34 cellular contexts compared by ENCODE assay signal in genomic region chr5:149946118-149946517, GRCh38. TPM values are rescaled to one million over a fixed set of nuclear protein-coding genes. Genes with fewer than 3 reads are reported as not detected.
"Had no signal": no experiment of that assay in that cellular context is flagged by ENCODE, and none has a peak within 500 bp of the region (broad histone marks: within the 10 kb centered on the region; RNA-seq: fewer than 3 reads in every experiment).

No MANE protein-coding gene starts in this region.

- H3K36me3 ChIP-seq: cardiac muscle cell, MG63 had no signal

- H3K27ac ChIP-seq: cardiac muscle cell had no signal

- H3K9me3 ChIP-seq: MG63 had no signal

- H3K4me3 Mint-ChIP-seq: activated CD4-positive, alpha-beta T cell treated with anti-CD3 and anti-CD28 coated beads, Interleukin-2, amount 10 ng/mL, durations not matched to agents 24 days and 14 days; activated CD8-positive, alpha-beta T cell treated with anti-CD3 and anti-CD28 coated beads for 36 hours; activated naive CD8-positive, alpha-beta T cell treated with anti-CD3 and anti-CD28 coated beads for 36 hours; activated T-cell treated with anti-CD3 and anti-CD28 coated beads, Interleukin-2, amount 50 U/mL, for 72 hours; activated T-helper 17 cell treated with anti-CD3 and anti-CD28 coated beads, Interleukin-2, amount 50 U/mL, for 72 hours; central memory CD8-positive, alpha-beta T cell had no signal

- H3K27ac Mint-ChIP-seq: activated CD4-positive, alpha-beta T cell treated with anti-CD3 and anti-CD28 coated beads, Interleukin-2, amount 10 ng/mL, durations not matched to agents 24 days and 14 days; activated CD8-positive, alpha-beta T cell treated with anti-CD3 and anti-CD28 coated beads for 36 hours; activated naive CD8-positive, alpha-beta T cell treated with anti-CD3 and anti-CD28 coated beads for 36 hours; activated T-cell treated with anti-CD3 and anti-CD28 coated beads, Interleukin-2, amount 50 U/mL, for 72 hours; activated T-helper 17 cell treated with anti-CD3 and anti-CD28 coated beads, Interleukin-2, amount 50 U/mL, for 72 hours had no signal

- H3K9me3 Mint-ChIP-seq: activated CD4-positive, alpha-beta T cell treated with anti-CD3 and anti-CD28 coated beads, Interleukin-2, amount 10 ng/mL, durations not matched to agents 24 days and 14 days; activated CD8-positive, alpha-beta T cell treated with anti-CD3 and anti-CD28 coated beads for 36 hours; activated naive CD8-positive, alpha-beta T cell treated with anti-CD3 and anti-CD28 coated beads for 36 hours; activated T-cell treated with anti-CD3 and anti-CD28 coated beads, Interleukin-2, amount 50 U/mL, for 72 hours; activated T-helper 17 cell treated with anti-CD3 and anti-CD28 coated beads, Interleukin-2, amount 50 U/mL, for 72 hours; central memory CD8-positive, alpha-beta T cell had no signal

- DNase-seq: activated CD4-positive, alpha-beta T cell treated with anti-CD3 and anti-CD28 coated beads, Interleukin-2, amount 10 ng/mL, durations not matched to agents 24 days and 14 days; activated CD4-positive, alpha-beta T cell treated with anti-CD3 and anti-CD28 coated beads, Interleukin-2, amount 50 U/mL, for 4 hours; activated CD8-positive, alpha-beta T cell treated with anti-CD3 and anti-CD28 coated beads for 36 hours; activated effector memory CD4-positive, alpha-beta T cell treated with anti-CD3 and anti-CD28 coated beads, Interleukin-2, amount 50 U/mL, for 16 hours; activated naive CD4-positive, alpha-beta T cell; activated naive CD4-positive, alpha-beta T cell treated with anti-CD3 and anti-CD28 coated beads, Interleukin-2, amount 50 U/mL, for 16 hours; activated naive CD8-positive, alpha-beta T cell treated with anti-CD3 and anti-CD28 coated beads for 36 hours; activated T-cell treated with anti-CD3 and anti-CD28 coated beads, Interleukin-2, amount 50 U/mL, for 1 hour; activated T-cell treated with anti-CD3 and anti-CD28 coated beads, Interleukin-2, amount 50 U/mL, for 72 hours; amniotic stem cell; aorta; Kasumi-1; KG1; MG63; NCI-H1048; NCI-H1105 treated with DMSO at 0.1 percent for 48 hours; NCI-H1436 treated with DMSO at 0.1 percent for 48 hours; NCI-H1694 treated with DMSO at 0.1 percent for 48 hours; NCI-H2029; NCI-H2107; NCI-H2171; NCI-H510A; NCI-H526; NCI-H748 treated with DMSO at 0.1 percent for 48 hours; NK-92 treated with Interleukin-12 subunit alpha and Interleukin-12 subunit beta, amount 100 ng/mL, for 24 hours; PC-3; Right ventricle myocardium superior; T1000 had no signal

- H3K27me3 ChIP-seq: cardiac muscle cell, MG63 had no signal

- H3K4me1 Mint-ChIP-seq: activated CD4-positive, alpha-beta T cell treated with anti-CD3 and anti-CD28 coated beads, Interleukin-2, amount 10 ng/mL, durations not matched to agents 24 days and 14 days; activated naive CD8-positive, alpha-beta T cell treated with anti-CD3 and anti-CD28 coated beads for 36 hours; activated T-helper 17 cell treated with anti-CD3 and anti-CD28 coated beads, Interleukin-2, amount 50 U/mL, for 72 hours; central memory CD8-positive, alpha-beta T cell had no signal

- H3K4me3 ChIP-seq: cardiac muscle cell, MG63 had no signal

- H3K36me3 Mint-ChIP-seq: activated naive CD8-positive, alpha-beta T cell treated with anti-CD3 and anti-CD28 coated beads for 36 hours had no signal

- ATAC-seq: activated CD8-positive, alpha-beta T cell treated with anti-CD3 and anti-CD28 coated beads for 36 hours; activated T-cell treated with anti-CD3 and anti-CD28 coated beads, Interleukin-2, amount 50 U/mL, for 72 hours; activated T-helper 17 cell treated with anti-CD3 and anti-CD28 coated beads, Interleukin-2, amount 50 U/mL, for 72 hours; PC-3 had no signal

RNA-seq across cellular contexts. Expression of gene PDE6A, which starts 1.5 kb away (rescaled TPM):
- total RNA-seq: activated CD4-positive, alpha-beta T cell treated with anti-CD3 and anti-CD28 coated beads, Interleukin-2, amount 10 ng/mL, durations not matched to agents 24 days and 14 days; activated CD8-positive, alpha-beta memory T cell treated with anti-CD3 and anti-CD28 coated beads for 36 hours; activated CD8-positive, alpha-beta T cell treated with anti-CD3 and anti-CD28 coated beads for 36 hours; activated naive CD8-positive, alpha-beta T cell treated with anti-CD3 and anti-CD28 coated beads for 36 hours; activated T-helper 17 cell treated with anti-CD3 and anti-CD28 coated beads, Interleukin-2, amount 50 U/mL, for 72 hours; aorta; cardiac muscle cell; PC-3; T-helper 1 cell treated with Interleukin-12 subunit alpha and Interleukin-12 subunit beta and Interleukin-4 antibody, amounts not matched to agents 30 ng/mL and 1 ng/mL, for 36 hours; T-helper 2 cell treated with Interferon-gamma antibody and Interleukin-4, amounts not matched to agents 100 ng/mL and 5 ng/mL, for 36 hours had no signal
- polyA plus RNA-seq: cardiac muscle cell had no signal
